10 cellular contexts compared by ENCODE assay signal in the genomic region with DNA sequence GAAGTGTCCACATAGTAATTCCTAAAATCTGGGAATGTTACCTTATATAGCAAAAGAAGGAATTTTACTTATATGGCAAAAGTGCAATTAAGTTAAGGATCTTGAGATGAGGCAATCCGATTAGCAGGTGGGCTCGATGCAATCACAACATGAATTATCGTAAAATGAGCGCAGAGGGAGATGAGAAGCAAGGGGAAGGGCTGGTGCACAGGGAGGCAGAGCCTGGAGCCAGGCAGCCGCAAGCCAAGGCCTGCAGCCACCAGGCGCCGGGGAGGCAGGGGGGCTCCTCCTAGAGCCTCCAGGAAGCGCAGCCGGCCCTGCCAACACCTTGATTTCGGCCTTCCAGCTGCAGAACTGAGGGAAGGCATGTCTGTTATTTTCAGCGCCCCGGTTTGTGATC.
"Had no signal": no experiment of that assay in that cellular context is flagged by ENCODE, and none has a peak within 500 bp of the region (broad histone marks: within the 10 kb centered on the region; RNA-seq: fewer than 3 reads in every experiment).

No MANE protein-coding gene starts in this region.

- H3K4me3 ChIP-seq: coronary artery, suprapubic skin had no signal

- H3K27ac ChIP-seq: coronary artery, suprapubic skin, WERI-Rb-1 had no signal

- DNase-seq: activated CD4-positive, alpha-beta T cell treated with anti-CD3 and anti-CD28 coated beads for 4 hours; activated CD8-positive, alpha-beta T cell treated with anti-CD3 and anti-CD28 coated beads for 36 hours; activated naive CD4-positive, alpha-beta T cell treated with anti-CD3 and anti-CD28 coated beads, Interleukin-2, amount 10 ng/mL, durations not matched to agents 7 days and 5 days; effector CD8-positive, alpha-beta T cell; left colon; stimulated activated CD4-positive, alpha-beta T cell treated with anti-CD3 and anti-CD28 coated beads, Interleukin-2, amount 100 ng/mL, for 48 hours; stimulated activated naive CD4-positive, alpha-beta T cell treated with Interleukin-2 at 50 U/mL for 16 hours; WERI-Rb-1 had no signal

- H3K36me3 ChIP-seq: suprapubic skin, WERI-Rb-1 had no signal

- H3K27me3 ChIP-seq: suprapubic skin had no signal

- H3K9me3 ChIP-seq: suprapubic skin had no signal
